Comparison of ENCODE assay signal across 8 cellular contexts in the genomic region with DNA sequence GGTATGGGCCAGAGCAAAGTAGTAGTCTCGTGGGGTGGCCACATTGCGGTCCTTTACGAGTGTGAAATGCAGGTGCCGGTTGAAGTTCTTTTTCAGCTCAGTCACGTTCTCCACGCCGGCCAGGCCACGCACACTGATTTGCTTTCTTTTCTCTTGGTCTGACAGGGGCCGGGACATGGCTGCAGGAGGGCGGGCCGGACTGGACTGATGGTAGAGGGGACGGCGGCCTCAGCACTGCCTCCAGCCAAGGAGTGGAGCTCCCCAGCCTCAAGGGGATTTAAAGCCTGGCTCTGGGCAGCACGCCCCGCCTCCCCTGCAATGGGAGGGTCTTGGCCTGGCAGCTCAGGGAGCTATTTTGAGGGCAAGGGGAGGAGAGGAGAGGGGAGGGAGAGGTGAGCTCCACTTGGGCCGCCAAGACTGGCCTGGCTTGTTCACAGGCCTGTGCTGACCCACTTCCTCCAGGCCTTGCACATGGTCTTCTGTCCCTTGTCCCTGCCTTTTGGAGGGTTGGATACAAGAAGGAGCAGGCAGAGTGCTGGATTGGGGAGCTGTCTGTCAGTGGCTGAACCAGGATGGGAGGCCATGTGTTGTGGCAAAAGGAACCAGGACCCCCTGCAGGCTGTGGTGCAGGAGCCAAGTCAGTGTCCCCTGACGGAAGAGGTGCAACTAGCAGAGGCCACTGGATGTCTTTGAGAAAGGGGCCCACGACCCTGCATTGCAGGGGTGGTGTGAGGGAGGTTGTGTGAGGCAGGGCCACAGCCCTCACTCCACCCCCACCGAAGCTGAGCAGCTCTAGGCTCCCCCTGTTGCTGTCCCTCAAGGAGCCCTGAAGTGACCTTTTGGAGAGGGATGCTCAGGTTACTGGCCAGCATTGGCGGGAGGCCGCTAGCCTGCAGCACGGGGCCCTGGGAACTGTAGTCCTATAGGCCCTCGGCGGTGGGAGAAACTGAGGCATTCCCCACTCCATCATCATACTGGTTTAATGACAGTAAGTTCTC. TPM values are rescaled to one million over a fixed set of nuclear protein-coding genes. Genes with fewer than 3 reads are reported as not detected.
DNase-seq lines count a peak whose midpoint lies in the region; ATAC-seq, FAIRE-seq and TF ChIP-seq lines count a peak whose summit lies in the region.

TSS of gene PYGM (minus strand) at position 253 of the 998 bp plus-strand sequence. CDS start at position 177, 76 bp downstream.

- intact Hi-C loops in head of caudate nucleus (cut with DNase I) (no loop called here), pancreas (cut with DNase I) (no loop called here)

- in situ Hi-C loops in G401 (cut with HindIII; ENCODE audit: low sequenced_read_pairs): no loop called here

- CTCF ChIA-PET in WTC11 (lab: Charles Lee): interaction anchor here (0.6 to 7.5 kb wide), 17 partner anchors 8 to 475 kb away, joined by 3 to 150 read pairs (median 4); partner anchors contain the start of genes BAD, NRXN2, RASGRP2 and SF1

- no peaks in the 10 kb centered on the region for H3K9me3 Mint-ChIP-seq in WTC11

- peak; percentile 76 for ATAC-seq in WTC11
- peak; percentile 13 to 43 (median 29) for ATAC-seq in pancreas
- ATAC-seq in HG03442 (IDR thresholded peaks at IDR 0.05; ENCODE audit: unreplicated experiment): no peak
- ATAC-seq in GM21423 (IDR thresholded peaks at IDR 0.05; ENCODE audit: unreplicated experiment): no peak

- no peak for FAIRE-seq in pancreas (lab: Jason Lieb, UNC)

- no peak within 1 kb of the TSS for H3K4me3 ChIP-seq in pancreas

- H3K27ac ChIP-seq in pancreas: no peak within 1 kb of the TSS

- peaks cover 0 to 19% (median 12%) of the 10 kb centered on the region in 3 donors for H3K36me3 ChIP-seq in pancreas

- peaks cover 67% of the 10 kb centered on the region for H3K4me1 Mint-ChIP-seq in WTC11

- H3K4me3 Mint-ChIP-seq in WTC11: peak within 1 kb of the TSS; percentile 50

- H3K27me3 ChIP-seq in pancreas: no peaks in the 10 kb centered on the region

- TF ChIP-seq CTCF in WTC11 (IDR thresholded peaks at IDR 0.05) (no peak), pancreas (IDR thresholded peaks at IDR 0.05) (no peak)

- DNase-seq in G401 (ENCODE audit: low spot score): peak; percentile 86
- DNase-seq in WTC11 (ENCODE audit: low spot score): peak; percentile 84
- DNase-seq in head of caudate nucleus: peak in 32 of 42 donors; percentile 19 to 83 (median 60)
- DNase-seq in pancreas: peak in 1 of 6 donors; percentile 56
- no peak for DNase-seq in NCI-H146 (lab: John Stamatoyannopoulos, UW)
- no peak for DNase-seq in COLO829 (ENCODE audit: low spot score)

- H3K36me3 Mint-ChIP-seq in WTC11: peaks cover 10% of the 10 kb centered on the region

- H3K27ac Mint-ChIP-seq in WTC11: peak within 1 kb of the TSS; percentile 94

- H3K9me3 ChIP-seq in pancreas: no peaks in the 10 kb centered on the region

- POLR2A ChIA-PET in WTC11 (lab: Charles Lee): interaction anchor here (0.7 to 5.0 kb wide), 9 partner anchors 13 to 540 kb away, joined by 3 to 45 read pairs (median 3); partner anchors contain the start of gene SF1

- 67 to 72% methylated on average over 24 of the region's 24 CpGs for WGBS in pancreas, 2 donors

- no peaks in the 10 kb centered on the region; the same call in 1 of the 2 replicates for H3K27me3 Mint-ChIP-seq in WTC11 (ENCODE audit: low read depth)

- H3K4me1 ChIP-seq in pancreas: peaks cover 0 to 6% (median 5%) of the 10 kb centered on the region in 3 donors

TF ChIP-seq in WTC11, 78 proteins besides CTCF, POLR2A, EP300 and RAD21:
- 0 out of 2 replicates have a peak, but pooled peaks have one; percentile 11 for TF ChIP-seq USF1 (CRISPR knock-in tag; IDR thresholded peaks at IDR 0.05)
- TF ChIP-seq TCF7 (CRISPR knock-in tag; IDR thresholded peaks at IDR 0.05; ENCODE audit: low read depth): no peak
- TF ChIP-seq ZNF121 (CRISPR knock-in tag; IDR thresholded peaks at IDR 0.05): peak; percentile 79
- TF ChIP-seq KAT7 (CRISPR knock-in tag; IDR thresholded peaks at IDR 0.05; ENCODE audit: borderline replicate concordance): 0 out of 2 replicates have a peak, but pooled peaks have one; percentile 20
- 0 out of 2 replicates have a peak, but pooled peaks have one; percentile 5 for TF ChIP-seq ZNF416 (CRISPR knock-in tag; IDR thresholded peaks at IDR 0.05)
- no peak for TF ChIP-seq MLX (CRISPR knock-in tag; IDR thresholded peaks at IDR 0.05)
- TF ChIP-seq CREM (CRISPR knock-in tag; IDR thresholded peaks at IDR 0.05): peak; percentile 48; the same call in 1 of the 2 replicates
- TF ChIP-seq NFE2L1 (CRISPR knock-in tag; IDR thresholded peaks at IDR 0.05): 0 out of 2 replicates have a peak, but pooled peaks have one; percentile 18
- TF ChIP-seq ZNF138 (CRISPR knock-in tag; conservative IDR thresholded peaks at IDR 0.05): no peak
- no peak for TF ChIP-seq CBFB (CRISPR knock-in tag; IDR thresholded peaks at IDR 0.05; ENCODE audit: low read depth)
- no peak for TF ChIP-seq GRHL2 (CRISPR knock-in tag; IDR thresholded peaks at IDR 0.05; ENCODE audit: insufficient replicate concordance, severe bottlenecking)
- TF ChIP-seq CREB1 (CRISPR knock-in tag; IDR thresholded peaks at IDR 0.05): no peak
- no peak for TF ChIP-seq ZNF671 (CRISPR knock-in tag; IDR thresholded peaks at IDR 0.05)
- TF ChIP-seq RELA (CRISPR knock-in tag; IDR thresholded peaks at IDR 0.05; ENCODE audit: borderline replicate concordance): no peak
- TF ChIP-seq, protein P1, sequence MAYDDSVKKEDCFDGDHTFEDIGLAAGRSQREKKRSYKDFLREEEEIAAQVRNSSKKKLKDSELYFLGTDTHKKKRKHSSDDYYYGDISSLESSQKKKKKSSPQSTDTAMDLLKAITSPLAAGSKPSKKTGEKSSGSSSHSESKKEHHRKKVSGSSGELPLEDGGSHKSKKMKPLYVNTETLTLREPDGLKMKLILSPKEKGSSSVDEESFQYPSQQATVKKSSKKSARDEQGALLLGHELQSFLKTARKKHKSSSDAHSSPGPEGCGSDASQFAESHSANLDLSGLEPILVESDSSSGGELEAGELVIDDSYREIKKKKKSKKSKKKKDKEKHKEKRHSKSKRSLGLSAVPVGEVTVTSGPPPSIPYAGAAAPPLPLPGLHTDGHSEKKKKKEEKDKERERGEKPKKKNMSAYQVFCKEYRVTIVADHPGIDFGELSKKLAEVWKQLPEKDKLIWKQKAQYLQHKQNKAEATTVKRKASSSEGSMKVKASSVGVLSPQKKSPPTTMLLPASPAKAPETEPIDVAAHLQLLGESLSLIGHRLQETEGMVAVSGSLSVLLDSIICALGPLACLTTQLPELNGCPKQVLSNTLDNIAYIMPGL (CRISPR knock-in tag; IDR thresholded peaks at IDR 0.05): no peak
- TF ChIP-seq, protein P2, sequence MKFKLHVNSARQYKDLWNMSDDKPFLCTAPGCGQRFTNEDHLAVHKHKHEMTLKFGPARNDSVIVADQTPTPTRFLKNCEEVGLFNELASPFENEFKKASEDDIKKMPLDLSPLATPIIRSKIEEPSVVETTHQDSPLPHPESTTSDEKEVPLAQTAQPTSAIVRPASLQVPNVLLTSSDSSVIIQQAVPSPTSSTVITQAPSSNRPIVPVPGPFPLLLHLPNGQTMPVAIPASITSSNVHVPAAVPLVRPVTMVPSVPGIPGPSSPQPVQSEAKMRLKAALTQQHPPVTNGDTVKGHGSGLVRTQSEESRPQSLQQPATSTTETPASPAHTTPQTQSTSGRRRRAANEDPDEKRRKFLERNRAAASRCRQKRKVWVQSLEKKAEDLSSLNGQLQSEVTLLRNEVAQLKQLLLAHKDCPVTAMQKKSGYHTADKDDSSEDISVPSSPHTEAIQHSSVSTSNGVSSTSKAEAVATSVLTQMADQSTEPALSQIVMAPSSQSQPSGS (CRISPR knock-in tag; IDR thresholded peaks at IDR 0.05; ENCODE audit: borderline replicate concordance, low read depth): no peak
- TF ChIP-seq ETV6 (CRISPR knock-in tag; IDR thresholded peaks at IDR 0.05): 0 out of 2 replicates have a peak, but pooled peaks have one; percentile 53
- peak; percentile 70 for TF ChIP-seq MAX (CRISPR knock-in tag; IDR thresholded peaks at IDR 0.05)
- 0 out of 2 replicates have a peak, but pooled peaks have one; percentile 40 for TF ChIP-seq FOXP4 (CRISPR knock-in tag; IDR thresholded peaks at IDR 0.05)
- peak; percentile 45; the same call in 1 of the 2 replicates for TF ChIP-seq FOXP1 (CRISPR knock-in tag; IDR thresholded peaks at IDR 0.05; ENCODE audit: borderline replicate concordance)

RNA-seq across cellular contexts. Expression of gene PYGM, which starts in this region (rescaled TPM):
- 8.6 and 11.6 TPM in 2 replicates for total RNA-seq in G401 (2014; rRNA removed; shearing (Covaris generic))
- total RNA-seq in WTC11 (2021) (6.6 to 8.7 TPM (median 8.2 TPM) in 3 replicates), pancreas (under 1 TPM; 0.19 to 0.55 (median 0.42) TPM)
- 1 to 10 TPM; 1.2 to 1.3 TPM for polyA plus RNA-seq in pancreas

Comparison
In these comparisons a context has a peak if more than half of its experiments do, and no peak if none do; other contexts are left out.
1. DNase-seq: peak in G401 (single experiment), WTC11 (single experiment) and head of caudate nucleus (32 of 42); none in NCI-H146 (single experiment) and COLO829 (single experiment).
2. ATAC-seq: peak in WTC11 (single experiment) and pancreas (4 of 4); none in HG03442 (single experiment) and GM21423 (single experiment).